Comparison of ENCODE assay signal across 1 cellular context in genomic region chr1:211895126-211895759, GRCh38.
A peak's percentile ranks its signal among the peaks of the same experiment; 100 is the strongest.
TF ChIP-seq lines count a peak whose summit lies in the region.

No MANE protein-coding gene starts in this region.

TF ChIP-seq in HepG2, 621 proteins besides CTCF, POLR2A, EP300 and RAD21 (continued from another document and continues in another):
- TF ChIP-seq ZBTB49 (CRISPR knock-in tag; IDR thresholded peaks at IDR 0.05; ENCODE audit: borderline replicate concordance) (no peak), KLF12 (CRISPR knock-in tag; IDR thresholded peaks at IDR 0.05; ENCODE audit: borderline replicate concordance) (no peak), ZNF670 (CRISPR knock-in tag; IDR thresholded peaks at IDR 0.05; ENCODE audit: borderline replicate concordance) (no peak), BRCA1 (CRISPR knock-in tag; IDR thresholded peaks at IDR 0.05) (no peak), MBD4 (IDR thresholded peaks at IDR 0.05; ENCODE audit: borderline replicate concordance, low read length) (no peak), ZNF350 (CRISPR knock-in tag; IDR thresholded peaks at IDR 0.05; ENCODE audit: borderline replicate concordance, low read depth) (no peak), TEAD3 (CRISPR knock-in tag; optimal IDR thresholded peaks at IDR 0.05; ENCODE audit: borderline replicate concordance) (peak; percentile 46), TEF (CRISPR knock-in tag; IDR thresholded peaks at IDR 0.05) (no peak), PATZ1 (CRISPR knock-in tag; IDR thresholded peaks at IDR 0.05) (peak; percentile 88), PLRG1 (conservative IDR thresholded peaks at IDR 0.05) (no peak), ZMYM2 (CRISPR knock-in tag; IDR thresholded peaks at IDR 0.05) (no peak), ZMAT3 (CRISPR knock-in tag; conservative IDR thresholded peaks at IDR 0.05) (no peak), PAXIP1 (CRISPR knock-in tag; conservative IDR thresholded peaks at IDR 0.05) (peak; percentile 89), TAF1 (CRISPR knock-in tag; IDR thresholded peaks at IDR 0.05) (no peak), ZNF280D (CRISPR knock-in tag; IDR thresholded peaks at IDR 0.05) (peak; percentile 61; the same call in 1 of the 2 replicates), ZNF768 (CRISPR knock-in tag; IDR thresholded peaks at IDR 0.05) (no peak), ZNF660 (CRISPR knock-in tag; IDR thresholded peaks at IDR 0.05; ENCODE audit: borderline replicate concordance, low read depth) (no peak), ASH2L (IDR thresholded peaks at IDR 0.05; ENCODE audit: insufficient read length, low read depth, low read length) (no peak), MXD1 (CRISPR knock-in tag; IDR thresholded peaks at IDR 0.05) (no peak), HNF4A (CRISPR knock-in tag; IDR thresholded peaks at IDR 0.05) (peak; percentile 90), SNAI1 (CRISPR knock-in tag; IDR thresholded peaks at IDR 0.05; ENCODE audit: borderline replicate concordance) (no peak), ZBTB20 (CRISPR knock-in tag; IDR thresholded peaks at IDR 0.05; ENCODE audit: borderline replicate concordance, low read depth) (0 out of 2 replicates have a peak, but pooled peaks have one; percentile 29), ZNF598 (CRISPR knock-in tag; IDR thresholded peaks at IDR 0.05; ENCODE audit: borderline replicate concordance) (no peak), E2F2 (CRISPR knock-in tag; IDR thresholded peaks at IDR 0.05; ENCODE audit: borderline replicate concordance) (no peak), ZKSCAN5 (CRISPR knock-in tag; IDR thresholded peaks at IDR 0.05) (no peak), ZZZ3 (CRISPR knock-in tag; IDR thresholded peaks at IDR 0.05; ENCODE audit: borderline replicate concordance) (no peak), CCDC6 (CRISPR knock-in tag; IDR thresholded peaks at IDR 0.05) (no peak), ATF2 (CRISPR knock-in tag; IDR thresholded peaks at IDR 0.05) (peak; percentile 26; the same call in 1 of the 2 replicates), THAP9 (CRISPR knock-in tag; IDR thresholded peaks at IDR 0.05; ENCODE audit: borderline replicate concordance) (no peak), SOX5 (CRISPR knock-in tag; IDR thresholded peaks at IDR 0.05; ENCODE audit: borderline replicate concordance) (peak; percentile 86), TBX2 (CRISPR knock-in tag; IDR thresholded peaks at IDR 0.05; ENCODE audit: borderline replicate concordance) (peak; percentile 55; the same call in 1 of the 2 replicates), ZNF619 (CRISPR knock-in tag; IDR thresholded peaks at IDR 0.05) (no peak), ATM (IDR thresholded peaks at IDR 0.05; ENCODE audit: borderline replicate concordance) (no peak), REPIN1 (CRISPR knock-in tag; IDR thresholded peaks at IDR 0.05; ENCODE audit: borderline replicate concordance, low read depth) (0 out of 2 replicates have a peak, but pooled peaks have one; percentile 9), HOMEZ (CRISPR knock-in tag; IDR thresholded peaks at IDR 0.05; ENCODE audit: low read depth) (peak; percentile 62; the same call in 1 of the 2 replicates), ZNF333 (CRISPR knock-in tag; IDR thresholded peaks at IDR 0.05; ENCODE audit: borderline replicate concordance) (no peak), NFE2 (CRISPR knock-in tag; IDR thresholded peaks at IDR 0.05) (no peak), RELA (CRISPR knock-in tag; IDR thresholded peaks at IDR 0.05) (0 out of 2 replicates have a peak, but pooled peaks have one; percentile 47), ZSCAN29 (CRISPR knock-in tag; conservative IDR thresholded peaks at IDR 0.05) (0 out of 2 replicates have a peak, but pooled peaks have one; percentile 35), KAT7 (CRISPR knock-in tag; IDR thresholded peaks at IDR 0.05; ENCODE audit: borderline replicate concordance) (no peak), ZNF782 (CRISPR knock-in tag; IDR thresholded peaks at IDR 0.05; ENCODE audit: borderline replicate concordance) (no peak), ZBTB7B (CRISPR knock-in tag; IDR thresholded peaks at IDR 0.05) (peak; percentile 78; the same call in 1 of the 2 replicates), BCL6 (CRISPR knock-in tag; IDR thresholded peaks at IDR 0.05) (peak; percentile 65), ZNF878 (CRISPR knock-in tag; IDR thresholded peaks at IDR 0.05) (no peak)
